1 cellular context compared by ENCODE assay signal in the genomic region with DNA sequence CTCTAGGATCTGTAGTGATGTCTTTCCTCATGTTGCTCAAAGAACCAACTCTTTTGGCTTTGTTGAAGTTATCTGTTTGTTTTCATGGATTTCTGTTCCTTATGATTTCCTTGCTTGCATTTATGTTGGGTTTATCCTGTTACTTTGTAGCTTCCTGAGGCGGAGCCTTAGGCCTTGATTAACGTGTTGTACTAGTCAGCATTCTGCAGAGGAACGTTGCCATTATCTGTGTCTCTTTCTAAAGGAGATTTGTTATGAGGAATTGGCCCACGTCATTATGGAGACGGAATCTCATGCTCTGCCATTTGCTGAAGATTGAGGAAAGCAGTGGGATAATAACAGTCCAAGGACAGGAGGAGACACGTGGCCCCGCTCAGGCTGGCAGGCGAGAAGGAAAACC.
TF ChIP-seq lines count a peak whose summit lies in the region.

No MANE protein-coding gene starts in this region.

TF ChIP-seq in IMR-90, 13 proteins besides CTCF, POLR2A, EP300 and RAD21:
- TF ChIP-seq RCOR1 (IDR thresholded peaks at IDR 0.05; ENCODE audit: insufficient replicate concordance, low read length) (no peak), RFX5 (IDR thresholded peaks at IDR 0.05; ENCODE audit: low read depth, low read length) (no peak), NFE2L2 (IDR thresholded peaks at IDR 0.05; ENCODE audit: low read depth, low read length) (no peak), MXI1 (IDR thresholded peaks at IDR 0.05; ENCODE audit: borderline replicate concordance, low read depth, low read length) (no peak), MAZ (IDR thresholded peaks at IDR 0.05; ENCODE audit: borderline replicate concordance, low read depth, low read length) (no peak), BHLHE40 (IDR thresholded peaks at IDR 0.05; ENCODE audit: low read depth, low read length) (no peak), CEBPB (IDR thresholded peaks at IDR 0.05; ENCODE audit: low read depth, low read length) (no peak)
